In the genomic region with DNA sequence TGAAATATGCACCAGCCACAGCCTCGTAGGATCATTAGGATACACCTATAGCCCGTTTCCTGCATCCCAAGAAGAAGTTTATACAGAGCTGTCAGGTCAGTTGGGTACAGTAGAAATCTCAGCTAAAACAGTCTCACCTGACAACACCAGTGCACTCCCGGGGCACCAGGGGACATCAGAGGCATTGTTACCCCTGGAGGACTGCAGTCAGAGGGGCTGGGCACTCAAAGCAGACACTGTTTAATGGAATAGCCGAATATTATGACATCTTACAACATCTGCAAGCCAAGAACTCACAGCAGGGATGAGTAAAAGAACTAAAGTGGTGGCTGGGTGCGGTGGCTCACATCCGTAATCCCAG, we compare ENCODE assay signal across 18 cellular contexts.
DNase-seq lines count a peak whose midpoint lies in the region; ATAC-seq and TF ChIP-seq lines count a peak whose summit lies in the region.
"Had no signal": no experiment of that assay in that cellular context is flagged by ENCODE, and none has a peak within 500 bp of the region (broad histone marks: within the 10 kb centered on the region; RNA-seq: fewer than 3 reads in every experiment).

No MANE protein-coding gene starts in this region.

- no peak overlapping the region for H3K9ac ChIP-seq in neural progenitor cell
- H3K9ac ChIP-seq in mesendoderm (ENCODE audit: low read length): no peak overlapping the region

- no peak overlapping the region for H2AK5ac ChIP-seq in mesendoderm (ENCODE audit: low read length)

- H3F3A ChIP-seq in neural progenitor cell (ENCODE audit: low read depth): peaks cover 8% of the 10 kb centered on the region

- peaks cover 32% of the 10 kb centered on the region for H3K4me1 Mint-ChIP-seq in neural progenitor cell

- no peak overlapping the region for H3K4me2 ChIP-seq in neural progenitor cell
- no peak overlapping the region for H3K4me2 ChIP-seq in mesendoderm (ENCODE audit: low read length)

- H3K27me3 ChIP-seq in right cardiac atrium (ENCODE audit: control insufficient read depth, insufficient read depth) (no peaks in the 10 kb centered on the region), neural progenitor cell (peaks cover 21% of the 10 kb centered on the region), upper lobe of right lung (no peaks in the 10 kb centered on the region), mesendoderm (ENCODE audit: insufficient read depth, low read length, poor library complexity) (no peaks in the 10 kb centered on the region)
- H3K27me3 ChIP-seq: BE2C had no signal

- peak overlapping the region; percentile 9 for H3K27ac Mint-ChIP-seq in neural progenitor cell

- H2BK120ac ChIP-seq in mesendoderm (ENCODE audit: low read depth, low read length): no peak overlapping the region

- no peaks in the 10 kb centered on the region for H3K79me1 ChIP-seq in mesendoderm (ENCODE audit: low read length)

- intact Hi-C loops in cardiac septum (cut with DNase I): no loop called here
- intact Hi-C loops in right cardiac atrium (cut with DNase I): no loop called here
- intact Hi-C loops in upper lobe of right lung (cut with DNase I): no loop called here

- H3K36me3 ChIP-seq in neural progenitor cell (no peaks in the 10 kb centered on the region), upper lobe of right lung (no peaks in the 10 kb centered on the region), mesendoderm (ENCODE audit: control insufficient read depth, insufficient read depth, low read length) (no peaks in the 10 kb centered on the region)
- H3K36me3 ChIP-seq: BE2C had no signal

- H4K8ac ChIP-seq in mesendoderm (ENCODE audit: low read depth, low read length): no peak overlapping the region

- H3K27ac ChIP-seq in right cardiac atrium (ENCODE audit: low read length) (no peak overlapping the region), neural progenitor cell (no peak overlapping the region), upper lobe of right lung (no peak overlapping the region), mesendoderm (ENCODE audit: low read depth, low read length) (no peak overlapping the region)
- H3K27ac ChIP-seq: 22Rv1, RWPE1 had no signal

- no peak overlapping the region for H3K56ac ChIP-seq in mesendoderm (ENCODE audit: low read length)

- H3K9me3 ChIP-seq in right cardiac atrium (ENCODE audit: control insufficient read depth, low read length) (no peaks in the 10 kb centered on the region), neural progenitor cell (ENCODE audit: low read depth) (no peaks in the 10 kb centered on the region), upper lobe of right lung (no peaks in the 10 kb centered on the region)
- H3K9me3 ChIP-seq: BE2C had no signal

- no peak overlapping the region for H3K23ac ChIP-seq in mesendoderm (ENCODE audit: low read length)

- no peak overlapping the region for H4K5ac ChIP-seq in mesendoderm (ENCODE audit: low read length)

- H3K79me2 ChIP-seq in neural progenitor cell (ENCODE audit: low read depth): no peaks in the 10 kb centered on the region
- no peaks in the 10 kb centered on the region for H3K79me2 ChIP-seq in mesendoderm (ENCODE audit: control insufficient read depth, insufficient read depth, low read length)

- WGBS in right cardiac atrium: 91% methylated on average over 6 of the region's 6 CpGs
- WGBS in mesendoderm (ENCODE audit: extremely low coverage, insufficient coverage, low lambda C conversion rate): no CpG with 5 or more reads among the region's 6 CpGs

- no peak for TF ChIP-seq CTCF in neural progenitor cell (IDR thresholded peaks at IDR 0.05)
- no peak for TF ChIP-seq CTCF in upper lobe of right lung (IDR thresholded peaks at IDR 0.05)

- H2BK5ac ChIP-seq in mesendoderm (ENCODE audit: low read length): no peak overlapping the region

- H4K20me1 ChIP-seq in neural progenitor cell (ENCODE audit: low read depth): no peaks in the 10 kb centered on the region

- H3K4me3 ChIP-seq in right cardiac atrium (ENCODE audit: low read length): no peak overlapping the region
- H3K4me3 ChIP-seq in neural progenitor cell: no peak overlapping the region
- H3K4me3 ChIP-seq in upper lobe of right lung: no peak overlapping the region
- no peak overlapping the region for H3K4me3 ChIP-seq in mesendoderm (ENCODE audit: low read length)
- H3K4me3 ChIP-seq: GM12878 had no signal

- H2AFZ ChIP-seq in neural progenitor cell (replicated peaks): no peak overlapping the region

- no peaks in the 10 kb centered on the region for H3K4me1 ChIP-seq in right cardiac atrium (ENCODE audit: control insufficient read depth, insufficient read depth, low read length)
- H3K4me1 ChIP-seq in neural progenitor cell: no peaks in the 10 kb centered on the region
- H3K4me1 ChIP-seq in upper lobe of right lung: peaks cover 5% of the 10 kb centered on the region
- H3K4me1 ChIP-seq in mesendoderm (ENCODE audit: control insufficient read depth, low read depth, low read length): no peaks in the 10 kb centered on the region
- H3K4me1 ChIP-seq: BE2C had no signal

- no peak overlapping the region for H3K4ac ChIP-seq in mesendoderm (ENCODE audit: low read depth, low read length)

- H3K9me3 Mint-ChIP-seq in neural progenitor cell: peaks cover under 1% of the 10 kb centered on the region

- H3K27me3 Mint-ChIP-seq in neural progenitor cell (ENCODE audit: insufficient read depth, low read depth): peaks cover 16% of the 10 kb centered on the region

- no peak overlapping the region for H2BK15ac ChIP-seq in mesendoderm (replicated peaks; ENCODE audit: low read depth)

- ATAC-seq in right cardiac atrium (no peak), upper lobe of right lung (no peak)
- ATAC-seq: GM12878, HCT116 had no signal

- peaks cover 2% of the 10 kb centered on the region for H3K36me3 Mint-ChIP-seq in neural progenitor cell

- H3K4me3 Mint-ChIP-seq in neural progenitor cell: no peak overlapping the region

- peak; percentile 16 for DNase-seq in NK-92 treated with Interleukin-12 subunit alpha and Interleukin-12 subunit beta, amount 100 ng/mL, for 24 hours (lab: John Stamatoyannopoulos, UW)
- DNase-seq in NK-92 (lab: John Stamatoyannopoulos, UW; ENCODE audit: unreplicated experiment) (no peak), cardiac septum (ENCODE audit: low spot score) (peak; percentile 49), right cardiac atrium (no peak), neural progenitor cell (ENCODE audit: low spot score) (no peak), upper lobe of right lung (peak; percentile 10), mesendoderm (no peak)
- no peak for DNase-seq in stimulated activated CD4-positive, alpha-beta T cell treated with anti-CD3 and anti-CD28 coated beads, Interleukin-4, amount 100 ng/mL, for 1 hour
- DNase-seq: BE2C, GDM1, MV-4-11, NCI-H1417, NCI-H187 treated with DMSO at 0.1 percent for 48 hours, NCI-H446 had no signal

- no peak overlapping the region for H3K18ac ChIP-seq in mesendoderm (ENCODE audit: low read length)

Comparison
In these comparisons a context has a peak if more than half of its experiments do, and no peak if none do; other contexts are left out.
1. DNase-seq: peak in NK-92 treated with Interleukin-12 subunit alpha and Interleukin-12 subunit beta, amount 100 ng/mL, for 24 hours (single experiment), cardiac septum (single experiment) and upper lobe of right lung (single experiment); none in NK-92 (single experiment), right cardiac atrium (0 of 3), neural progenitor cell (single experiment), stimulated activated CD4-positive, alpha-beta T cell treated with anti-CD3 and anti-CD28 coated beads, Interleukin-4, amount 100 ng/mL, for 1 hour (single experiment) and mesendoderm (single experiment).